Comparison of ENCODE assay signal across 21 cellular contexts in the genomic region with DNA sequence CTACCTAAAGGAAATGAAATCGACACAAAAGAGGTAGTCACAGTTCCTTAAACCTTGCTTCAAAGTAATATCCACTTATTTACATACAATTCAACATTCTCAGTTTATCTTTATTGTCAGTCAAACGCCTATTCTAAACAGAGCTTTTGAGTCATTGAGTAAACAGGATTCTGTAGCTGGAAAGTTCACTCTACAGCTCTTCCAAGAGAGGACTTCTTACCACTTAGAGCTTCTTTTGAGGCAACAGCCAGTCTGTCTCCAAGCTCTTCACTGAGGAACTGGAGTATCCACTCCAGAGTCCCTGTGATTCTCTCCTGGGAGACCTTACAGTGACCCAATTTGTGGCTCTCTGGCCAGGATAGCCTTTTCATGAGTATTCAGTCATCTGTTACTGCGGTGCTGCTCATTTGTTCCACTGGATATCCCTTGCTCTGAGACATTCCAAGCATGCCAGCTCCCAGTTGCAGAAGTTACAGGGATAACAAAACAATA.
DNase-seq lines count a peak whose midpoint lies in the region; ATAC-seq and TF ChIP-seq lines count a peak whose summit lies in the region.
"Had no signal": no experiment of that assay in that cellular context is flagged by ENCODE, and none has a peak within 500 bp of the region (broad histone marks: within the 10 kb centered on the region; RNA-seq: fewer than 3 reads in every experiment).

No MANE protein-coding gene starts in this region.

- H3K4me1 Mint-ChIP-seq in WTC11 (peaks cover 12% of the 10 kb centered on the region), progenitor cell of endocrine pancreas (ENCODE audit: low read depth) (peaks cover 23% of the 10 kb centered on the region)
- H3K4me1 Mint-ChIP-seq: immature natural killer cell; natural killer cell; stimulated activated effector memory CD8-positive, alpha-beta T cell treated with anti-CD3 and anti-CD28 coated beads, Interleukin-12 subunit alpha, Interleukin-12 subunit beta, amount 100 ng/mL, for 72 hours had no signal

- DNase-seq in HCEC 1CT (peak; percentile 35), WTC11 (ENCODE audit: low spot score) (no peak), fibroblast of pulmonary artery (ENCODE audit: low read depth) (peak; percentile 60), progenitor cell of endocrine pancreas (ENCODE audit: low spot score, unreplicated experiment) (no peak), colonic mucosa (no peak)
- DNase-seq: activated naive CD4-positive, alpha-beta T cell; activated T-cell treated with anti-CD3 and anti-CD28 coated beads for 4 hours; body of pancreas; GF-D8; immature natural killer cell; mammary epithelial cell; natural killer cell; NCI-H1694 treated with DMSO at 0.1 percent for 48 hours; stimulated activated CD4-positive, alpha-beta T cell treated with anti-CD3 and anti-CD28 coated beads, Interleukin-15, amount 100 ng/mL, for 24 hours; testis had no signal

- H3K27ac Mint-ChIP-seq in WTC11 (no peak overlapping the region), progenitor cell of endocrine pancreas (peak overlapping the region; percentile 46)
- H3K27ac Mint-ChIP-seq: dendritic cell treated with granulocyte-macrophage colony-stimulating factor and Interleukin-4, amounts not matched to agents 40 ng/mL and 50 ng/mL, for 4 days; immature natural killer cell; natural killer cell; stimulated activated effector memory CD8-positive, alpha-beta T cell treated with anti-CD3 and anti-CD28 coated beads, Interleukin-12 subunit alpha, Interleukin-12 subunit beta, amount 100 ng/mL, for 72 hours had no signal

- H3K4me1 ChIP-seq in colonic mucosa: no peaks in the 10 kb centered on the region
- H3K4me1 ChIP-seq: prostate gland had no signal

- no peaks in the 10 kb centered on the region for H3K9me3 ChIP-seq in colonic mucosa
- H3K9me3 ChIP-seq: body of pancreas, prostate gland, testis had no signal

- no peaks in the 10 kb centered on the region for H3K27me3 ChIP-seq in colonic mucosa
- H3K27me3 ChIP-seq: body of pancreas, testis had no signal

- no peak overlapping the region for H3K27ac ChIP-seq in colonic mucosa
- H3K27ac ChIP-seq: body of pancreas, prostate gland, RWPE1, testis had no signal

- H3K36me3 Mint-ChIP-seq in WTC11 (no peaks in the 10 kb centered on the region), progenitor cell of endocrine pancreas (ENCODE audit: insufficient read depth) (no peaks in the 10 kb centered on the region)
- H3K36me3 Mint-ChIP-seq: immature natural killer cell; natural killer cell; stimulated activated effector memory CD8-positive, alpha-beta T cell treated with anti-CD3 and anti-CD28 coated beads, Interleukin-12 subunit alpha, Interleukin-12 subunit beta, amount 100 ng/mL, for 72 hours had no signal

- no peak overlapping the region for H3K9ac ChIP-seq in colonic mucosa (ENCODE audit: low read depth in 2 of 2, low read length in 2 of 2)

- intact Hi-C loops in colonic mucosa (cut with DNase I): no loop called here

- CTCF ChIA-PET in WTC11 (lab: Charles Lee): interaction anchor here (0.6 kb wide), 1 partner anchor 1049 kb away, joined by 3 read pairs; no protein-coding TSS in a partner anchor

- POLR2A ChIA-PET in WTC11 (lab: Charles Lee): no interaction called here

- H3K9me3 Mint-ChIP-seq in WTC11 (no peaks in the 10 kb centered on the region), progenitor cell of endocrine pancreas (ENCODE audit: low read depth) (no peaks in the 10 kb centered on the region)
- H3K9me3 Mint-ChIP-seq: dendritic cell treated with granulocyte-macrophage colony-stimulating factor and Interleukin-4, amounts not matched to agents 40 ng/mL and 50 ng/mL, for 4 days; stimulated activated effector memory CD8-positive, alpha-beta T cell treated with anti-CD3 and anti-CD28 coated beads, Interleukin-12 subunit alpha, Interleukin-12 subunit beta, amount 100 ng/mL, for 72 hours had no signal

- TF ChIP-seq CTCF in WTC11 (IDR thresholded peaks at IDR 0.05) (no peak), fibroblast of pulmonary artery (IDR thresholded peaks at IDR 0.05; ENCODE audit: low read length, missing control alignments) (no peak), progenitor cell of endocrine pancreas (IDR thresholded peaks at IDR 0.05; ENCODE audit: unreplicated experiment) (no peak), colonic mucosa (IDR thresholded peaks at IDR 0.05) (no peak)

- no peak overlapping the region for H3K4me3 Mint-ChIP-seq in WTC11
- H3K4me3 Mint-ChIP-seq in progenitor cell of endocrine pancreas (ENCODE audit: low read depth): no peak overlapping the region
- H3K4me3 Mint-ChIP-seq: dendritic cell treated with granulocyte-macrophage colony-stimulating factor and Interleukin-4, amounts not matched to agents 40 ng/mL and 50 ng/mL, for 4 days; immature natural killer cell; natural killer cell; stimulated activated effector memory CD8-positive, alpha-beta T cell treated with anti-CD3 and anti-CD28 coated beads, Interleukin-12 subunit alpha, Interleukin-12 subunit beta, amount 100 ng/mL, for 72 hours had no signal

- no peak overlapping the region for H3K4me3 ChIP-seq in fibroblast of pulmonary artery (replicated peaks; ENCODE audit: low read depth, low read length)
- H3K4me3 ChIP-seq in colonic mucosa: no peak overlapping the region
- H3K4me3 ChIP-seq: body of pancreas, prostate gland, testis had no signal

- H3K27me3 Mint-ChIP-seq in WTC11 (ENCODE audit: low read depth) (no peaks in the 10 kb centered on the region; the same call in 1 of the 2 replicates), progenitor cell of endocrine pancreas (peaks cover 13% of the 10 kb centered on the region)
- H3K27me3 Mint-ChIP-seq: dendritic cell treated with granulocyte-macrophage colony-stimulating factor and Interleukin-4, amounts not matched to agents 40 ng/mL and 50 ng/mL, for 4 days had no signal

- H3K36me3 ChIP-seq in colonic mucosa: no peaks in the 10 kb centered on the region
- H3K36me3 ChIP-seq: prostate gland had no signal

- ATAC-seq in WTC11: peak; percentile 68
- no peak for ATAC-seq in GM21381 (IDR thresholded peaks at IDR 0.05; ENCODE audit: unreplicated experiment)
- ATAC-seq in HG03159 (IDR thresholded peaks at IDR 0.05; ENCODE audit: unreplicated experiment): no peak
- ATAC-seq: body of pancreas; natural killer cell; stimulated activated effector memory CD8-positive, alpha-beta T cell treated with anti-CD3 and anti-CD28 coated beads, Interleukin-12 subunit alpha, Interleukin-12 subunit beta, amount 100 ng/mL, for 72 hours had no signal

TF ChIP-seq in WTC11, 78 proteins besides CTCF, POLR2A, EP300 and RAD21:
- no peak for TF ChIP-seq OVOL2 (CRISPR knock-in tag; IDR thresholded peaks at IDR 0.05; ENCODE audit: borderline replicate concordance)
TF ChIP-seq in WTC11: peak in this region for 0.

Comparison
In these comparisons a context has a peak if more than half of its experiments do, and no peak if none do; other contexts are left out.
1. DNase-seq: peak in HCEC 1CT (single experiment) and fibroblast of pulmonary artery (single experiment); none in WTC11 (single experiment), progenitor cell of endocrine pancreas (single experiment) and colonic mucosa (single experiment).